8 cellular contexts compared by ENCODE assay signal in genomic region chr21:46458315-46459023, GRCh38. TPM values are rescaled to one million over a fixed set of nuclear protein-coding genes. Genes with fewer than 3 reads are reported as not detected.
DNase-seq lines count a peak whose midpoint lies in the region; ATAC-seq, FAIRE-seq and TF ChIP-seq lines count a peak whose summit lies in the region.

DIP2A (plus strand) TSS chr21:46458891; CDS start chr21:46459132, 241 bp downstream.

- no peaks in the 10 kb centered on the region for H3K27me3 Mint-ChIP-seq in T-helper 2 cell treated with Interferon-gamma antibody and Interleukin-4, amounts not matched to agents 5 μg/mL and 100 μg/mL, for 36 hours (ENCODE audit: low read depth)

- peaks cover 18% of the 10 kb centered on the region for H3K36me3 Mint-ChIP-seq in T-helper 2 cell treated with Interferon-gamma antibody and Interleukin-4, amounts not matched to agents 5 μg/mL and 100 μg/mL, for 36 hours (ENCODE audit: low read depth)

- H3K4me3 ChIP-seq in ascending aorta (peak within 1 kb of the TSS; percentile 89 to 99), right cardiac atrium (ENCODE audit: low read length) (peak within 1 kb of the TSS; percentile 88)

- intact Hi-C loops in ascending aorta (cut with DNase I), result loop anchor here (1.0 to 5.0 kb wide), 2 partner anchors 134 to 231 kb away; partner anchors contain the start of genes LSS and PCNT
- intact Hi-C loops in right cardiac atrium (cut with DNase I), result no loop called here

- no peaks in the 10 kb centered on the region for H3K36me3 ChIP-seq in ascending aorta

- peak in 2 of 3 experiments; percentile 8 to 23 for TF ChIP-seq CTCF in ascending aorta (IDR thresholded peaks at IDR 0.05)

- H3K27ac Mint-ChIP-seq in T-helper 2 cell treated with Interferon-gamma antibody and Interleukin-4, amounts not matched to agents 5 μg/mL and 100 μg/mL, for 36 hours, result peak within 1 kb of the TSS; percentile 93

- H3K4me3 Mint-ChIP-seq in T-helper 2 cell treated with Interferon-gamma antibody and Interleukin-4, amounts not matched to agents 5 μg/mL and 100 μg/mL, for 36 hours, result peak within 1 kb of the TSS; percentile 91

- no peak for FAIRE-seq in urothelium cell line (lab: Jason Lieb, UNC)

- peak; percentile 95 for DNase-seq in NCI-H2029 (lab: John Stamatoyannopoulos, UW)
- DNase-seq in T-helper 2 cell treated with Interferon-gamma antibody and Interleukin-4, amounts not matched to agents 5 μg/mL and 100 μg/mL, for 36 hours (ENCODE audit: low spot score), result peak; percentile 96
- DNase-seq in ascending aorta (ENCODE audit: low spot score in 2 of 2), result peak; percentile 82 to 97
- DNase-seq in right cardiac atrium, result peak; percentile 96 to 99 (median 98)
- peak; percentile 85 for DNase-seq in pulmonary artery endothelial cell (ENCODE audit: low read depth, low spot score)
- peak; percentile 98 for DNase-seq in urothelium cell line (ENCODE audit: low spot score)

- H3K9me3 ChIP-seq in ascending aorta (no peaks in the 10 kb centered on the region), right cardiac atrium (ENCODE audit: control insufficient read depth, low read length) (no peaks in the 10 kb centered on the region)

- H3K4me1 ChIP-seq in ascending aorta (peaks cover 0 to 18% of the 10 kb centered on the region in 2 donors), right cardiac atrium (ENCODE audit: control insufficient read depth, insufficient read depth, low read length) (peaks cover 20% of the 10 kb centered on the region)

- peaks cover 27% of the 10 kb centered on the region for H3K4me1 Mint-ChIP-seq in T-helper 2 cell treated with Interferon-gamma antibody and Interleukin-4, amounts not matched to agents 5 μg/mL and 100 μg/mL, for 36 hours (ENCODE audit: low read depth)

- under 1% methylated on average over 91 of the region's 91 CpGs for WGBS in right cardiac atrium

- peak; percentile 80 for ATAC-seq in GM18508 (IDR thresholded peaks at IDR 0.05; ENCODE audit: insufficient read depth, unreplicated experiment)
- peak; percentile 88 for ATAC-seq in HG02981 (IDR thresholded peaks at IDR 0.05; ENCODE audit: unreplicated experiment)
- peak; percentile 96 to 97 for ATAC-seq in right cardiac atrium

- H3K27ac ChIP-seq in ascending aorta, result peak within 1 kb of the TSS; percentile 80 to 83
- H3K27ac ChIP-seq in right cardiac atrium (ENCODE audit: low read length), result peak within 1 kb of the TSS; percentile 93

- H3K27me3 ChIP-seq in ascending aorta, result no peaks in the 10 kb centered on the region
- no peaks in the 10 kb centered on the region for H3K27me3 ChIP-seq in right cardiac atrium (ENCODE audit: control insufficient read depth, insufficient read depth)

- H3K9me3 Mint-ChIP-seq in T-helper 2 cell treated with Interferon-gamma antibody and Interleukin-4, amounts not matched to agents 5 μg/mL and 100 μg/mL, for 36 hours, result no peaks in the 10 kb centered on the region

RNA-seq across cellular contexts. Expression of gene DIP2A, which starts in this region (rescaled TPM):
- total RNA-seq in ascending aorta (72.8 TPM), right cardiac atrium (10 to 100 TPM; 36.0 to 40.6 (median 37.4) TPM), pulmonary artery endothelial cell (22.9 and 33.6 TPM in 2 replicates)
- polyA plus RNA-seq in right cardiac atrium, result 28.6 TPM

Comparison
In these comparisons a context has a peak if more than half of its experiments do, and no peak if none do; other contexts are left out.
1. Peak in every context shown above with its lines: DNase-seq, ATAC-seq, H3K4me3 ChIP-seq and H3K27ac ChIP-seq.